23 cellular contexts compared by ENCODE assay signal in genomic region chrX:33065415-33065814, GRCh38.
"Had no signal": no experiment of that assay in that cellular context is flagged by ENCODE, and none has a peak within 500 bp of the region (broad histone marks: within the 10 kb centered on the region; RNA-seq: fewer than 3 reads in every experiment).

No MANE protein-coding gene starts in this region.

- H3K9me3 ChIP-seq: colonic mucosa, esophagus squamous epithelium, gastroesophageal sphincter, heart left ventricle, left lung, lower lobe of right lung, mucosa of descending colon had no signal

- H3K4me3 ChIP-seq: colonic mucosa, esophagus squamous epithelium, gastroesophageal sphincter, heart left ventricle, hepatocyte, left lung, lower lobe of right lung, mucosa of descending colon had no signal

- DNase-seq: colonic mucosa; cortex of kidney; effector CD8-positive, alpha-beta T cell; effector memory CD8-positive, alpha-beta T cell; endodermal cell; erythroblast; esophagus squamous epithelium; foreskin fibroblast; heart left ventricle; left cardiac atrium; left lung; left ventricle myocardium superior; lower lobe of right lung; mesenchymal stem cell; mucosa of descending colon; naive B cell had no signal

- H3K4me2 ChIP-seq: hepatocyte had no signal

- H3K27ac ChIP-seq: colonic mucosa, epithelial cell of prostate, esophagus squamous epithelium, gastroesophageal sphincter, heart left ventricle, hepatocyte, left lung, lower lobe of right lung had no signal

- H3K27me3 ChIP-seq: colonic mucosa, esophagus squamous epithelium, gastroesophageal sphincter, heart left ventricle, hepatocyte, left lung had no signal

- FAIRE-seq: endometrium, islet of Langerhans, keratinocyte had no signal

- ATAC-seq: effector memory CD8-positive, alpha-beta T cell; esophagus mucosa; gastroesophageal sphincter; heart left ventricle; left cardiac atrium; left lung; left ventricle myocardium superior; lower lobe of right lung; mucosa of descending colon had no signal

- H3K4me1 ChIP-seq: colonic mucosa, esophagus squamous epithelium, gastroesophageal sphincter, heart left ventricle, left lung, lower lobe of right lung had no signal

- H3K36me3 ChIP-seq: colonic mucosa, esophagus squamous epithelium, gastroesophageal sphincter, heart left ventricle, left lung, lower lobe of right lung had no signal
